Comparison of ENCODE assay signal across 8 cellular contexts in the genomic region with DNA sequence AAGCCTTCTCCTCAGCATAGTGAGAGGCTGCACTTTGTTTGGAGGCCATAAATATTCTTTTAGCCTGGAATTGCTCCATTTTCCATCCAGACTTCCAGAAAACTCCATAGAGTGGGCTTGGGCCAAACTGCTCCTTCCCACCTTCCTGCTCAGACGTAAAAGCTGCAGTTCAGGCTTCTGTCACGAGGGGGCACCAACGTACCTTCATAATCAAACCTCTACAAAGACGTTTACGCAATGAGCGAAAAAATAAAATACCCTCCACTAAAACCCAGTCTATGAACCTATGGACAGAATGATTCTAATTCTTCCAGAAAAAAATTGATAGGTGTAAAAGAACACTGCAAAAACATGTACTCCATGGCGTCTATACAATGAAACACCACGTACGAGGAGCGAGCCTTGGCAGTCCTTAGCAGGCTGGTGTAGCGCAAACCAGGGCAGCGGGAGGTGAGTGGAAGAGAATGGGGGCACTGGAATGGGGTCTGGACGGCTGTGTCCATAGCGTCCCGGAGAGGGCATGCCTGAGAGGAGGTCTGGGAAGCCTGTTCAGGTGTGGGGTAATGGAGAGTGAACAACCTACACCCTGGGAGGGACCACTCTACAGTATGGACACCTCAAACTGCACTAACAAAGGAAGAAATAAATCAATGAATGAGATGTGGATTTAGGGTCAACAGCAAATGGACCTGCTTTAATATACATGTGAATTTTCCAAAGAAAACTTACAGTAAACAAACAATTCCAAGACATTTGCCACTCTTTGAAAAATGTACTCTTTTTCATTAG. TPM values are rescaled to one million over a fixed set of nuclear protein-coding genes. Genes with fewer than 3 reads are reported as not detected.
DNase-seq lines count a peak whose midpoint lies in the region; ATAC-seq and TF ChIP-seq lines count a peak whose summit lies in the region.

No MANE protein-coding gene starts in this region.

- peak; percentile 51 for ATAC-seq in HG03571 (IDR thresholded peaks at IDR 0.05; ENCODE audit: unreplicated experiment)
- ATAC-seq in naive thymus-derived CD8-positive, alpha-beta T cell, result peak; percentile 52 to 76
- ATAC-seq in stimulated activated memory B cell treated with anti-CD40 and anti-IgM and Interleukin-4, amounts not matched to agents 10 μg/mL and 1 μg/mL and 100 μg/mL, for 72 hours, result no peak
- no peak for ATAC-seq in HG02642 (IDR thresholded peaks at IDR 0.05; ENCODE audit: poor library complexity, unreplicated experiment)

- DNase-seq in activated T-helper 1 cell treated with anti-CD3 and anti-CD28 coated beads, Interleukin-12 subunit alpha, Interleukin-12 subunit beta, Interleukin-2, Interleukin-4 antibody, amounts not matched to agents 30 ng/mL and 10 ng/mL and 1 ng/mL, durations not matched to agents 14 hours and 24 hours and 36 hours (ENCODE audit: low spot score), result peak; percentile 33
- peak; percentile 76 for DNase-seq in fibroblast of mammary gland (ENCODE audit: low read depth)
- DNase-seq in naive thymus-derived CD8-positive, alpha-beta T cell, result peak; percentile 36 to 81 (median 61)

- intact Hi-C loops in activated T-helper 1 cell treated with anti-CD3 and anti-CD28 coated beads, Interleukin-12 subunit alpha, Interleukin-12 subunit beta, Interleukin-2, Interleukin-4 antibody, amounts not matched to agents 30 ng/mL and 10 ng/mL and 1 ng/mL, durations not matched to agents 14 hours and 24 hours and 36 hours (cut with micrococcal nuclease), result loop anchor here (1.0 kb wide), 3 partner anchors 156 to 284 kb away; no protein-coding TSS in a partner anchor

- no peaks in the 10 kb centered on the region for H3K36me3 ChIP-seq in OCI-LY3 (replicated peaks; ENCODE audit: low read depth, low read length)

- H4K20me1 ChIP-seq in OCI-LY3 (ENCODE audit: insufficient read depth, low read length), result no peaks in the 10 kb centered on the region

- POLR2A ChIA-PET in naive thymus-derived CD8-positive, alpha-beta T cell (lab: Charles Lee), result no interaction called here

- no peak overlapping the region for H2AFZ ChIP-seq in OCI-LY3 (ENCODE audit: low read depth, low read length)

- H3K27me3 Mint-ChIP-seq in activated T-helper 1 cell treated with anti-CD3 and anti-CD28 coated beads, Interleukin-12 subunit alpha, Interleukin-12 subunit beta, Interleukin-2, Interleukin-4 antibody, amounts not matched to agents 30 ng/mL and 10 ng/mL and 1 ng/mL, durations not matched to agents 14 hours and 24 hours and 36 hours (ENCODE audit: insufficient read depth), result peaks cover 6% of the 10 kb centered on the region
- peaks cover 0 to 4% (median 0%) of the 10 kb centered on the region in 5 donors for H3K27me3 Mint-ChIP-seq in naive thymus-derived CD8-positive, alpha-beta T cell
- H3K27me3 Mint-ChIP-seq in stimulated activated memory B cell treated with anti-CD40 and anti-IgM and Interleukin-4, amounts not matched to agents 10 μg/mL and 1 μg/mL and 100 μg/mL, for 72 hours, result no peaks in the 10 kb centered on the region

- no peak overlapping the region for H3K27ac Mint-ChIP-seq in activated T-helper 1 cell treated with anti-CD3 and anti-CD28 coated beads, Interleukin-12 subunit alpha, Interleukin-12 subunit beta, Interleukin-2, Interleukin-4 antibody, amounts not matched to agents 30 ng/mL and 10 ng/mL and 1 ng/mL, durations not matched to agents 14 hours and 24 hours and 36 hours
- H3K27ac Mint-ChIP-seq in naive thymus-derived CD8-positive, alpha-beta T cell, result peak overlapping the region in 5 of 10 donors; percentile 12 to 87 (median 68)
- H3K27ac Mint-ChIP-seq in stimulated activated memory B cell treated with anti-CD40 and anti-IgM and Interleukin-4, amounts not matched to agents 10 μg/mL and 1 μg/mL and 100 μg/mL, for 72 hours, result peak overlapping the region; percentile 62

- H3K4me3 ChIP-seq in GM12875 (ENCODE audit: low read depth, low read length) (no peak overlapping the region), OCI-LY3 (ENCODE audit: low read length) (peak overlapping the region; percentile 37; the same call in 1 of the 2 replicates), fibroblast of mammary gland (ENCODE audit: control insufficient read depth, low read depth, low read length) (peak overlapping the region; percentile 6)

- no peak overlapping the region for H3K27ac ChIP-seq in OCI-LY3 (ENCODE audit: low read length)

- H3K4me1 ChIP-seq in OCI-LY3 (ENCODE audit: low read length), result peaks cover 3% of the 10 kb centered on the region

- no peaks in the 10 kb centered on the region for H3K79me2 ChIP-seq in OCI-LY3 (ENCODE audit: low read length)

- no peaks in the 10 kb centered on the region for H3K9me3 Mint-ChIP-seq in activated T-helper 1 cell treated with anti-CD3 and anti-CD28 coated beads, Interleukin-12 subunit alpha, Interleukin-12 subunit beta, Interleukin-2, Interleukin-4 antibody, amounts not matched to agents 30 ng/mL and 10 ng/mL and 1 ng/mL, durations not matched to agents 14 hours and 24 hours and 36 hours
- H3K9me3 Mint-ChIP-seq in naive thymus-derived CD8-positive, alpha-beta T cell, result no peaks in the 10 kb centered on the region
- H3K9me3 Mint-ChIP-seq in stimulated activated memory B cell treated with anti-CD40 and anti-IgM and Interleukin-4, amounts not matched to agents 10 μg/mL and 1 μg/mL and 100 μg/mL, for 72 hours, result no peaks in the 10 kb centered on the region

- H3K4me1 Mint-ChIP-seq in activated T-helper 1 cell treated with anti-CD3 and anti-CD28 coated beads, Interleukin-12 subunit alpha, Interleukin-12 subunit beta, Interleukin-2, Interleukin-4 antibody, amounts not matched to agents 30 ng/mL and 10 ng/mL and 1 ng/mL, durations not matched to agents 14 hours and 24 hours and 36 hours (ENCODE audit: low read depth), result peaks cover 6% of the 10 kb centered on the region
- peaks cover 4 to 6% (median 4%) of the 10 kb centered on the region in 4 donors for H3K4me1 Mint-ChIP-seq in naive thymus-derived CD8-positive, alpha-beta T cell
- H3K4me1 Mint-ChIP-seq in stimulated activated memory B cell treated with anti-CD40 and anti-IgM and Interleukin-4, amounts not matched to agents 10 μg/mL and 1 μg/mL and 100 μg/mL, for 72 hours, result peaks cover 7% of the 10 kb centered on the region

- H3K27me3 ChIP-seq in OCI-LY3 (ENCODE audit: low read depth, low read length), result no peaks in the 10 kb centered on the region

- no peaks in the 10 kb centered on the region for H3K9me3 ChIP-seq in OCI-LY3 (ENCODE audit: insufficient read depth, low read length)

- peak overlapping the region; percentile 74 for H3K4me3 Mint-ChIP-seq in activated T-helper 1 cell treated with anti-CD3 and anti-CD28 coated beads, Interleukin-12 subunit alpha, Interleukin-12 subunit beta, Interleukin-2, Interleukin-4 antibody, amounts not matched to agents 30 ng/mL and 10 ng/mL and 1 ng/mL, durations not matched to agents 14 hours and 24 hours and 36 hours
- H3K4me3 Mint-ChIP-seq in naive thymus-derived CD8-positive, alpha-beta T cell, result peak overlapping the region; percentile 61 to 85 (median 74)
- peak overlapping the region; percentile 71 for H3K4me3 Mint-ChIP-seq in stimulated activated memory B cell treated with anti-CD40 and anti-IgM and Interleukin-4, amounts not matched to agents 10 μg/mL and 1 μg/mL and 100 μg/mL, for 72 hours

- peak overlapping the region; percentile 62 for H3K4me2 ChIP-seq in OCI-LY3 (ENCODE audit: low read length)

- no peak overlapping the region for H3K9ac ChIP-seq in OCI-LY3 (ENCODE audit: low read length)

- TF ChIP-seq CTCF in GM12875 (IDR thresholded peaks at IDR 0.05; ENCODE audit: borderline replicate concordance, insufficient read depth, low read depth, low read length), result peak; percentile 76
- peak; percentile 78 for TF ChIP-seq CTCF in OCI-LY3 (IDR thresholded peaks at IDR 0.05; ENCODE audit: low read depth, low read length)
- TF ChIP-seq CTCF in fibroblast of mammary gland (conservative IDR thresholded peaks at IDR 0.05; ENCODE audit: control insufficient read depth, insufficient read depth, low read depth, low read length), result peak; percentile 83

- H3K36me3 Mint-ChIP-seq in activated T-helper 1 cell treated with anti-CD3 and anti-CD28 coated beads, Interleukin-12 subunit alpha, Interleukin-12 subunit beta, Interleukin-2, Interleukin-4 antibody, amounts not matched to agents 30 ng/mL and 10 ng/mL and 1 ng/mL, durations not matched to agents 14 hours and 24 hours and 36 hours (ENCODE audit: low read depth), result no peaks in the 10 kb centered on the region
- H3K36me3 Mint-ChIP-seq in naive thymus-derived CD8-positive, alpha-beta T cell, result no peaks in the 10 kb centered on the region
- H3K36me3 Mint-ChIP-seq in stimulated activated memory B cell treated with anti-CD40 and anti-IgM and Interleukin-4, amounts not matched to agents 10 μg/mL and 1 μg/mL and 100 μg/mL, for 72 hours, result no peaks in the 10 kb centered on the region

RNA-seq across cellular contexts. Expression of a gene that starts 14.3 kb away (rescaled TPM):
- 0.08 and 0.15 TPM in 2 replicates for total RNA-seq in activated T-helper 1 cell treated with anti-CD3 and anti-CD28 coated beads, Interleukin-12 subunit alpha, Interleukin-12 subunit beta, Interleukin-2, Interleukin-4 antibody, amounts not matched to agents 30 ng/mL and 10 ng/mL and 1 ng/mL, durations not matched to agents 14 hours and 24 hours and 36 hours
- total RNA-seq in naive thymus-derived CD8-positive, alpha-beta T cell, result not detected
- under 1 TPM in 1 of 3 donors, not detected in 2; 0.15 TPM for polyA plus RNA-seq in naive thymus-derived CD8-positive, alpha-beta T cell

RNA-seq across cellular contexts. Expression of a gene that starts 51.7 kb away (rescaled TPM):
- total RNA-seq in activated T-helper 1 cell treated with anti-CD3 and anti-CD28 coated beads, Interleukin-12 subunit alpha, Interleukin-12 subunit beta, Interleukin-2, Interleukin-4 antibody, amounts not matched to agents 30 ng/mL and 10 ng/mL and 1 ng/mL, durations not matched to agents 14 hours and 24 hours and 36 hours, result 3.2 and 4.1 TPM in 2 replicates
- 10 to 100 TPM; 15.9 to 17.2 TPM for total RNA-seq in naive thymus-derived CD8-positive, alpha-beta T cell
- polyA plus RNA-seq in naive thymus-derived CD8-positive, alpha-beta T cell, result 10 to 100 TPM; 16.5 to 28.0 (median 20.8) TPM

Comparison
In these comparisons a context has a peak if more than half of its experiments do, and no peak if none do; other contexts are left out.
1. ATAC-seq: peak in HG03571 (single experiment) and naive thymus-derived CD8-positive, alpha-beta T cell (2 of 2); none in stimulated activated memory B cell treated with anti-CD40 and anti-IgM and Interleukin-4, amounts not matched to agents 10 μg/mL and 1 μg/mL and 100 μg/mL, for 72 hours (single experiment) and HG02642 (single experiment).
2. Peak in every context shown above with its lines, with median percentiles within 50 percentile points of each other: CTCF ChIP-seq, DNase-seq and H3K4me3 Mint-ChIP-seq.